Comparison of ENCODE assay signal across 8 cellular contexts in genomic region chr9:93567271-93567959, GRCh38. TPM values are rescaled to one million over a fixed set of nuclear protein-coding genes. Genes with fewer than 3 reads are reported as not detected.
DNase-seq lines count a peak whose midpoint lies in the region; ATAC-seq and TF ChIP-seq lines count a peak whose summit lies in the region.

No MANE protein-coding gene starts in this region.

- H3K4me3 Mint-ChIP-seq in H9, result peak overlapping the region; percentile 62 to 72
- peak overlapping the region; percentile 85 for H3K4me3 Mint-ChIP-seq in activated CD8-positive, alpha-beta T cell treated with anti-CD3 and anti-CD28 coated beads, Interleukin-2, amount 10 ng/mL, durations not matched to agents 7 days and 5 days

- H4K91ac ChIP-seq in H9 (ENCODE audit: insufficient read length, low read depth, low read length), result no peak overlapping the region

- H3K18ac ChIP-seq in H9 (ENCODE audit: insufficient read length, low read depth, low read length), result no peak overlapping the region

- no peak overlapping the region for H3K9ac ChIP-seq in H9 (ENCODE audit: extremely low read depth, insufficient read length, low read length)
- H3K9ac ChIP-seq in rectal smooth muscle tissue (ENCODE audit: low read length), result peak overlapping the region; percentile 39

- no peak overlapping the region for H2BK15ac ChIP-seq in H9 (ENCODE audit: low read depth, low read length)

- no peak overlapping the region for H4K5ac ChIP-seq in H9 (ENCODE audit: insufficient read length, low read depth, low read length)

- H3K27ac ChIP-seq in H9 (ENCODE audit: insufficient read length, low read depth, low read length), result no peak overlapping the region
- peak overlapping the region; percentile 93 for H3K27ac ChIP-seq in rectal smooth muscle tissue (ENCODE audit: low read depth, low read length)

- no peak overlapping the region for H2AFZ ChIP-seq in H9 (ENCODE audit: low read length)

- peak; percentile 48 for DNase-seq in Ammon's horn (ENCODE audit: low spot score)
- no peak for DNase-seq in H9
- no peak for DNase-seq in activated CD8-positive, alpha-beta T cell treated with anti-CD3 and anti-CD28 coated beads, Interleukin-2, amount 10 ng/mL, durations not matched to agents 7 days and 5 days
- peak; percentile 73 for DNase-seq in cardiac septum (ENCODE audit: low spot score)
- no peak for DNase-seq in ecto neural progenitor cell (ENCODE audit: low spot score)
- no peak for DNase-seq in NCI-H226

- peaks cover 18 to 31% (median 28%) of the 10 kb centered on the region in 3 experiments for H3K36me3 Mint-ChIP-seq in H9 (ENCODE audit: insufficient read depth in 1 of 3, low read depth in 3 of 3)
- H3K36me3 Mint-ChIP-seq in activated CD8-positive, alpha-beta T cell treated with anti-CD3 and anti-CD28 coated beads, Interleukin-2, amount 10 ng/mL, durations not matched to agents 7 days and 5 days (ENCODE audit: low read depth), result peaks cover 41% of the 10 kb centered on the region

- peaks cover 5 to 8% of the 10 kb centered on the region in 2 experiments; a peak in 4 of 5 replicates for H3K9me3 Mint-ChIP-seq in H9
- peaks cover 10% of the 10 kb centered on the region for H3K9me3 Mint-ChIP-seq in activated CD8-positive, alpha-beta T cell treated with anti-CD3 and anti-CD28 coated beads, Interleukin-2, amount 10 ng/mL, durations not matched to agents 7 days and 5 days (ENCODE audit: insufficient read depth)

- 0 out of 2 replicates have a peak overlapping the region, but pooled peaks have one; percentile 59 for H3K4ac ChIP-seq in H9 (ENCODE audit: low read depth, low read length)

- intact Hi-C loops in cardiac septum (cut with DNase I), result loop anchor here (1.0 to 10.0 kb wide), 2 partner anchors 8 to 263 kb away; no protein-coding TSS in a partner anchor

- H3T11ph ChIP-seq in H9 (ENCODE audit: low read length), result no peak overlapping the region

- peak overlapping the region; percentile 61 for H3K4me2 ChIP-seq in H9 (ENCODE audit: insufficient read depth, insufficient read length, low read length)

- no peaks in the 10 kb centered on the region; the same call in 1 of the 2 replicates for H3K4me1 ChIP-seq in H9 (ENCODE audit: insufficient read depth, low read length)
- H3K4me1 ChIP-seq in rectal smooth muscle tissue (ENCODE audit: control insufficient read depth, insufficient read depth, low read length), result peaks cover 8% of the 10 kb centered on the region

- no peaks in the 10 kb centered on the region for H3K9me3 ChIP-seq in H9 (ENCODE audit: control insufficient read depth, low read depth, low read length)

- no peaks in the 10 kb centered on the region for H3K79me1 ChIP-seq in H9 (ENCODE audit: insufficient read depth, low read depth, low read length, poor library complexity, severe bottlenecking)

- H2BK12ac ChIP-seq in H9 (ENCODE audit: insufficient read length, low read depth, low read length), result no peak overlapping the region

- no peak overlapping the region; the same call in 1 of the 2 replicates for H3K14ac ChIP-seq in H9 (ENCODE audit: insufficient read depth, low read length)

- ATAC-seq in activated CD8-positive, alpha-beta T cell treated with anti-CD3 and anti-CD28 coated beads, Interleukin-2, amount 10 ng/mL, durations not matched to agents 7 days and 5 days, result no peak
- ATAC-seq in GM19328 (IDR thresholded peaks at IDR 0.05; ENCODE audit: unreplicated experiment), result no peak

- H3K27me3 Mint-ChIP-seq in H9 (ENCODE audit: low read depth), result peaks cover 4% of the 10 kb centered on the region; the same call in 1 of the 2 replicates
- H3K27me3 Mint-ChIP-seq in activated CD8-positive, alpha-beta T cell treated with anti-CD3 and anti-CD28 coated beads, Interleukin-2, amount 10 ng/mL, durations not matched to agents 7 days and 5 days (ENCODE audit: low read depth), result no peaks in the 10 kb centered on the region

- H3K23ac ChIP-seq in H9 (ENCODE audit: insufficient read length, low read depth, low read length), result no peak overlapping the region

- no peak for TF ChIP-seq CTCF in H9 (conservative IDR thresholded peaks at IDR 0.05)

- H3K79me2 ChIP-seq in H9 (ENCODE audit: insufficient read depth, low read length), result no peaks in the 10 kb centered on the region

- POLR2A ChIA-PET in activated CD8-positive, alpha-beta T cell treated with anti-CD3 and anti-CD28 coated beads, Interleukin-2, amount 10 ng/mL, durations not matched to agents 7 days and 5 days (lab: Charles Lee), result interaction anchor here (0.6 to 2.6 kb wide), 14 partner anchors 9 to 434 kb away, joined by 3 to 41 read pairs (median 6); partner anchors contain the start of genes FAM120A, FAM120AOS, NINJ1 and PHF2

- H3K56ac ChIP-seq in H9 (ENCODE audit: insufficient read length, low read depth, low read length), result no peak overlapping the region

- H3K4me1 Mint-ChIP-seq in H9, result peaks cover 21 to 23% of the 10 kb centered on the region in 2 experiments
- H3K4me1 Mint-ChIP-seq in activated CD8-positive, alpha-beta T cell treated with anti-CD3 and anti-CD28 coated beads, Interleukin-2, amount 10 ng/mL, durations not matched to agents 7 days and 5 days (ENCODE audit: low read depth), result peaks cover 24% of the 10 kb centered on the region

- H3K23me2 ChIP-seq in H9 (ENCODE audit: insufficient read length, low read depth, low read length, poor library complexity, severe bottlenecking), result peaks cover 6% of the 10 kb centered on the region

- no peaks in the 10 kb centered on the region for H4K20me1 ChIP-seq in H9 (ENCODE audit: control insufficient read depth, insufficient read depth, insufficient read length)

- H3K27me3 ChIP-seq in H9 (ENCODE audit: insufficient read depth, low read length), result no peaks in the 10 kb centered on the region
- no peaks in the 10 kb centered on the region for H3K27me3 ChIP-seq in rectal smooth muscle tissue (ENCODE audit: control insufficient read depth, insufficient read depth, low read length)

- no peak overlapping the region for H2BK120ac ChIP-seq in H9 (ENCODE audit: low read depth, low read length, poor library complexity, severe bottlenecking)

- CTCF ChIA-PET in activated CD8-positive, alpha-beta T cell treated with anti-CD3 and anti-CD28 coated beads, Interleukin-2, amount 10 ng/mL, durations not matched to agents 7 days and 5 days (lab: Charles Lee), result interaction anchor here (0.9 to 2.7 kb wide), 14 partner anchors 8 to 459 kb away, joined by 3 to 38 read pairs (median 10); partner anchors contain the start of genes FAM120AOS and NINJ1

- H2AK5ac ChIP-seq in H9 (ENCODE audit: insufficient read length, low read length), result no peak overlapping the region

- peak overlapping the region in 2 of 3 experiments; percentile 61 to 83; a peak in 2 of 7 replicates for H3K27ac Mint-ChIP-seq in H9
- peak overlapping the region; percentile 95 for H3K27ac Mint-ChIP-seq in activated CD8-positive, alpha-beta T cell treated with anti-CD3 and anti-CD28 coated beads, Interleukin-2, amount 10 ng/mL, durations not matched to agents 7 days and 5 days

- H3K4me3 ChIP-seq in rectal smooth muscle tissue (ENCODE audit: low read length), result peak overlapping the region; percentile 59

- no peak overlapping the region for H2BK5ac ChIP-seq in H9 (ENCODE audit: insufficient read length, low read length)

- peaks cover 13% of the 10 kb centered on the region for H3K36me3 ChIP-seq in rectal smooth muscle tissue (ENCODE audit: control insufficient read depth, insufficient read depth, low read length)

- H4K8ac ChIP-seq in H9 (replicated peaks; ENCODE audit: insufficient read length, low read depth, low read length), result no peak overlapping the region

- no peak overlapping the region for H2BK20ac ChIP-seq in H9 (ENCODE audit: low read depth, low read length, poor library complexity, severe bottlenecking)

- no CpG with 5 or more reads among the region's 15 CpGs for WGBS in H9 (ENCODE audit: extremely low coverage, insufficient read length, low lambda C conversion rate)

RNA-seq across cellular contexts. Expression of gene PHF2, which starts 9.0 kb away (rescaled TPM):
- 17.4 and 18.8 TPM in 2 replicates for total RNA-seq in H9 (2021)
- total RNA-seq in activated CD8-positive, alpha-beta T cell treated with anti-CD3 and anti-CD28 coated beads, Interleukin-2, amount 10 ng/mL, durations not matched to agents 7 days and 5 days, result 10 to 100 TPM; 22.1 to 23.5 TPM
- 24.5 TPM for total RNA-seq in cardiac septum

Comparison
In these comparisons a context has a peak if more than half of its experiments do, and no peak if none do; other contexts are left out.
1. DNase-seq: peak in Ammon's horn (single experiment) and cardiac septum (single experiment); none in H9 (single experiment), activated CD8-positive, alpha-beta T cell treated with anti-CD3 and anti-CD28 coated beads, Interleukin-2, amount 10 ng/mL, durations not matched to agents 7 days and 5 days (single experiment), ecto neural progenitor cell (single experiment) and NCI-H226 (single experiment).